In the genomic region with DNA sequence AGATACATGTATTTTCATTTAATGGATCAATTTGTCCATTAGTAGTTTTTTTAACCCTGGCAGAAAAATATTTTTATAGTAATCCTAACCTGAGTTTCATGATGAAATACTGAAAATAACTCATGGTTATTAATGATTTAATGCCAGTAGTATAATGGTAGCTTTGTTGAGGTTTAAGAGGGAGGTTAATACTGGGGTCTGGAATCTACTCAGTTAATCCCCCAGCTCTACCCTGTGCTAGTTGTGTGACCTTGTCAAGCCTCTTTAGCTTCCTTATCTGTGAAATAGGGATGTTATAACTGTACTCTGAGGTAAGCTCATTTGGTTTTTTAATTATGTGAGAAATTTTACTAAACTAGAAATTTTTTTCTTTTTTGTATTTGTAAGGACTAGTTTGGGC, we compare ENCODE assay signal across 34 cellular contexts.
"Had no signal": no experiment of that assay in that cellular context is flagged by ENCODE, and none has a peak within 500 bp of the region (broad histone marks: within the 10 kb centered on the region; RNA-seq: fewer than 3 reads in every experiment).

No MANE protein-coding gene starts in this region.

- H3K27me3 Mint-ChIP-seq: activated B cell treated with CpG ODN at 0.5 μM for 24 hours; activated CD4-positive, alpha-beta memory T cell treated with anti-CD3 and anti-CD28 coated beads for 36 hours; activated CD4-positive, alpha-beta T cell treated with anti-CD3 and anti-CD28 coated beads, Interleukin-2, amount 10 ng/mL, durations not matched to agents 24 days and 14 days; activated CD8-positive, alpha-beta T cell treated with anti-CD3 and anti-CD28 coated beads for 36 hours; activated naive CD8-positive, alpha-beta T cell treated with anti-CD3 and anti-CD28 coated beads for 36 hours; activated T-helper 17 cell treated with anti-CD3 and anti-CD28 coated beads, Interleukin-2, amount 50 U/mL, for 72 hours; brain; central memory CD8-positive, alpha-beta T cell had no signal

- ATAC-seq: activated CD8-positive, alpha-beta T cell treated with anti-CD3 and anti-CD28 coated beads for 36 hours; activated naive CD4-positive, alpha-beta T cell treated with anti-CD3 and anti-CD28 coated beads, Interleukin-2, amount 50 U/mL, for 72 hours; activated T-cell treated with anti-CD3 and anti-CD28 coated beads, Interleukin-2, amount 50 U/mL, for 4 hours; activated T-cell treated with anti-CD3 and anti-CD28 coated beads, Interleukin-2, amount 50 U/mL, for 72 hours; activated T-helper 17 cell treated with anti-CD3 and anti-CD28 coated beads, Interleukin-2, amount 50 U/mL, for 72 hours had no signal

- H3K9me3 Mint-ChIP-seq: activated B cell treated with CpG ODN at 0.5 μM for 24 hours; activated CD4-positive, alpha-beta memory T cell treated with anti-CD3 and anti-CD28 coated beads for 36 hours; activated CD4-positive, alpha-beta T cell treated with anti-CD3 and anti-CD28 coated beads, Interleukin-2, amount 10 ng/mL, durations not matched to agents 24 days and 14 days; activated CD8-positive, alpha-beta T cell treated with anti-CD3 and anti-CD28 coated beads for 36 hours; activated naive CD4-positive, alpha-beta T cell treated with anti-CD3 and anti-CD28 coated beads for 36 hours; activated naive CD4-positive, alpha-beta T cell treated with anti-CD3 and anti-CD28 coated beads, Interleukin-2, amount 50 U/mL, for 72 hours; activated naive CD8-positive, alpha-beta T cell treated with anti-CD3 and anti-CD28 coated beads for 36 hours; activated T-cell treated with anti-CD3 and anti-CD28 coated beads, Interleukin-2, amount 50 U/mL, for 4 hours; activated T-cell treated with anti-CD3 and anti-CD28 coated beads, Interleukin-2, amount 50 U/mL, for 72 hours; activated T-helper 1 cell treated with anti-CD3 and anti-CD28 coated beads, Interleukin-12 subunit alpha, Interleukin-12 subunit beta, Interleukin-2, Interleukin-4 antibody, amounts not matched to agents 30 ng/mL and 10 ng/mL and 1 ng/mL, durations not matched to agents 14 hours and 24 hours and 36 hours; activated T-helper 17 cell treated with anti-CD3 and anti-CD28 coated beads, Interleukin-2, amount 50 U/mL, for 72 hours; central memory CD8-positive, alpha-beta T cell; T-helper 1 cell treated with Interleukin-12 subunit alpha and Interleukin-12 subunit beta and Interleukin-4 antibody, amounts not matched to agents 30 μg/mL and 1 μg/mL, for 36 hours; T-helper 2 cell treated with Interferon-gamma antibody and Interleukin-4, amounts not matched to agents 5 μg/mL and 100 μg/mL, for 36 hours had no signal

- H3K4me3 Mint-ChIP-seq: activated B cell treated with CpG ODN at 0.5 μM for 24 hours; activated CD4-positive, alpha-beta memory T cell treated with anti-CD3 and anti-CD28 coated beads for 36 hours; activated CD4-positive, alpha-beta T cell treated with anti-CD3 and anti-CD28 coated beads, Interleukin-2, amount 10 ng/mL, durations not matched to agents 24 days and 14 days; activated CD8-positive, alpha-beta T cell treated with anti-CD3 and anti-CD28 coated beads for 36 hours; activated naive CD4-positive, alpha-beta T cell treated with anti-CD3 and anti-CD28 coated beads for 36 hours; activated naive CD8-positive, alpha-beta T cell treated with anti-CD3 and anti-CD28 coated beads for 36 hours; activated T-cell treated with anti-CD3 and anti-CD28 coated beads, Interleukin-2, amount 50 U/mL, for 4 hours; activated T-cell treated with anti-CD3 and anti-CD28 coated beads, Interleukin-2, amount 50 U/mL, for 72 hours; activated T-helper 1 cell treated with anti-CD3 and anti-CD28 coated beads, Interleukin-12 subunit alpha, Interleukin-12 subunit beta, Interleukin-2, Interleukin-4 antibody, amounts not matched to agents 30 ng/mL and 10 ng/mL and 1 ng/mL, durations not matched to agents 14 hours and 24 hours and 36 hours; activated T-helper 17 cell treated with anti-CD3 and anti-CD28 coated beads, Interleukin-2, amount 50 U/mL, for 72 hours; brain; central memory CD8-positive, alpha-beta T cell; T-helper 1 cell treated with Interleukin-12 subunit alpha and Interleukin-12 subunit beta and Interleukin-4 antibody, amounts not matched to agents 30 μg/mL and 1 μg/mL, for 36 hours; T-helper 2 cell treated with Interferon-gamma antibody and Interleukin-4, amounts not matched to agents 5 μg/mL and 100 μg/mL, for 36 hours had no signal

- DNase-seq: activated B cell treated with CpG ODN at 0.5 μM for 24 hours; activated CD4-positive, alpha-beta memory T cell treated with anti-CD3 and anti-CD28 coated beads for 36 hours; activated CD4-positive, alpha-beta T cell treated with anti-CD3 and anti-CD28 coated beads for 4 hours; activated CD4-positive, alpha-beta T cell treated with anti-CD3 and anti-CD28 coated beads, Interleukin-2, amount 10 ng/mL, durations not matched to agents 24 days and 14 days; activated CD4-positive, alpha-beta T cell treated with anti-CD3 and anti-CD28 coated beads, Interleukin-2, amount 50 U/mL, for 1 hour; activated CD4-positive, alpha-beta T cell treated with anti-CD3 and anti-CD28 coated beads, Interleukin-2, amount 50 U/mL, for 4 hours; activated CD4-positive, CD25-positive, alpha-beta regulatory T cell treated with anti-CD3 and anti-CD28 coated beads, Interleukin-2, amount 50 U/mL, for 72 hours; activated CD8-positive, alpha-beta memory T cell treated with anti-CD3 and anti-CD28 coated beads, Interleukin-2, amount 50 U/mL, for 4 hours; activated CD8-positive, alpha-beta T cell treated with anti-CD3 and anti-CD28 coated beads for 36 hours; activated effector memory CD4-positive, alpha-beta T cell treated with anti-CD3 and anti-CD28 coated beads, Interleukin-2, amount 50 U/mL, for 16 hours; activated gamma-delta T cell treated with Interleukin-2 at 50 U/mL for 16 hours; activated naive CD4-positive, alpha-beta T cell; activated naive CD4-positive, alpha-beta T cell treated with anti-CD3 and anti-CD28 coated beads for 36 hours; activated naive CD4-positive, alpha-beta T cell treated with anti-CD3 and anti-CD28 coated beads, Interleukin-2, amount 50 U/mL, for 16 hours; activated naive CD8-positive, alpha-beta T cell treated with anti-CD3 and anti-CD28 coated beads for 36 hours; activated T-cell treated with anti-CD3 and anti-CD28 coated beads for 4 hours; activated T-cell treated with anti-CD3 and anti-CD28 coated beads, Interleukin-2, amount 50 U/mL, for 1 hour; activated T-cell treated with anti-CD3 and anti-CD28 coated beads, Interleukin-2, amount 50 U/mL, for 4 hours; activated T-cell treated with anti-CD3 and anti-CD28 coated beads, Interleukin-2, amount 50 U/mL, for 72 hours; adrenal gland; amygdala; anterior cingulate cortex; caudate nucleus; cerebellar nuclear complex; T-helper 1 cell; T-helper 2 cell; T-helper 9 cell had no signal

- H3K36me3 Mint-ChIP-seq: activated naive CD4-positive, alpha-beta T cell treated with anti-CD3 and anti-CD28 coated beads, Interleukin-2, amount 50 U/mL, for 72 hours had no signal

- H3K4me1 Mint-ChIP-seq: activated B cell treated with CpG ODN at 0.5 μM for 24 hours; activated CD4-positive, alpha-beta T cell treated with anti-CD3 and anti-CD28 coated beads, Interleukin-2, amount 10 ng/mL, durations not matched to agents 24 days and 14 days; activated naive CD8-positive, alpha-beta T cell treated with anti-CD3 and anti-CD28 coated beads for 36 hours; activated T-helper 17 cell treated with anti-CD3 and anti-CD28 coated beads, Interleukin-2, amount 50 U/mL, for 72 hours; brain; central memory CD8-positive, alpha-beta T cell had no signal

- H3K27ac Mint-ChIP-seq: activated B cell treated with CpG ODN at 0.5 μM for 24 hours; activated CD4-positive, alpha-beta memory T cell treated with anti-CD3 and anti-CD28 coated beads for 36 hours; activated CD4-positive, alpha-beta T cell treated with anti-CD3 and anti-CD28 coated beads, Interleukin-2, amount 10 ng/mL, durations not matched to agents 24 days and 14 days; activated CD8-positive, alpha-beta T cell treated with anti-CD3 and anti-CD28 coated beads for 36 hours; activated naive CD4-positive, alpha-beta T cell treated with anti-CD3 and anti-CD28 coated beads for 36 hours; activated naive CD4-positive, alpha-beta T cell treated with anti-CD3 and anti-CD28 coated beads, Interleukin-2, amount 50 U/mL, for 72 hours; activated naive CD8-positive, alpha-beta T cell treated with anti-CD3 and anti-CD28 coated beads for 36 hours; activated T-cell treated with anti-CD3 and anti-CD28 coated beads, Interleukin-2, amount 50 U/mL, for 72 hours; activated T-helper 1 cell treated with anti-CD3 and anti-CD28 coated beads, Interleukin-12 subunit alpha, Interleukin-12 subunit beta, Interleukin-2, Interleukin-4 antibody, amounts not matched to agents 30 ng/mL and 10 ng/mL and 1 ng/mL, durations not matched to agents 14 hours and 24 hours and 36 hours; activated T-helper 17 cell treated with anti-CD3 and anti-CD28 coated beads, Interleukin-2, amount 50 U/mL, for 72 hours; brain; T-helper 1 cell treated with Interleukin-12 subunit alpha and Interleukin-12 subunit beta and Interleukin-4 antibody, amounts not matched to agents 30 μg/mL and 1 μg/mL, for 36 hours; T-helper 2 cell treated with Interferon-gamma antibody and Interleukin-4, amounts not matched to agents 5 μg/mL and 100 μg/mL, for 36 hours had no signal
